1 cellular context compared by ENCODE assay signal in the genomic region with DNA sequence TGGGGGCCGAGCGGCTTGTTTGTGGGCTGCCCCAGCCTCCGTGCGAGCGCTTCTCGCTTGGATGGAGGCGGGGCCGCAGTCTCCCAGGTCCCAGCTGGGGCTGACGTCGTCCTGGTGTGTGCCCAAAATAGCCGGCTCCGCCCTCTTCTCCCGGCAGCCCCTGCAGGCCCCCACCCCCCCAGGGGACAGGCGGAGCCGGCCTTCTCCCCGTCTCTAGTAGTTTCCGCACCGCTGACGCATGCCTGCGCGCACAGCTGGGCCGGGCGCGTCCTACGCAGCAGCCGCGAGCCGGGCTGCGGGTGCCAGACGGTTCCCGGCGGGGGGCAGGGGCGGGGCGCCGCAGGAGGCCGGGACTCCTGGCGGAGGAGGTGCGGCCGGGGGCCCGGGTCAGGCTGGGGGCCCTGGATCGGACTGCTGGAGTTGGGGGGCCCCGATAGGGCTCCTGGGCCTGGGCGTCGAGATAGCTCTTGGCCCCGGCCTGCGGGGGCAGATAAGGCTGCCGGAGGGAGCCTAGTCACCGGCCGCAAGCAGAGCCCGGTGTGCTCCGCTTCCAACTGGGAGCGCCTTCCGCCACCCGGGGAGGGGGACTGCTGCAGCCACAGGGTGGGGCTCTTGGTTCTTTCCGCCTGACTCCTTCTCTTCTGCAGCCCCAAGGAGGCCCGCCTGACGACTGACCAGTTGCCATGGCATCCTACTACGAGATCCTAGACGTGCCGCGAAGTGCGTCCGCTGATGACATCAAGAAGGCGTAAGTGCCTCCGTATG.
TF ChIP-seq lines count a peak whose summit lies in the region.

A gene (plus strand): TSS at position 216 of the 765 bp plus-strand sequence. CDS start 468 bp downstream, at position 684.

TF ChIP-seq in HepG2, 621 proteins besides CTCF, POLR2A, EP300 and RAD21 (continued from another document and continues in another):
- TF ChIP-seq, protein P1, sequence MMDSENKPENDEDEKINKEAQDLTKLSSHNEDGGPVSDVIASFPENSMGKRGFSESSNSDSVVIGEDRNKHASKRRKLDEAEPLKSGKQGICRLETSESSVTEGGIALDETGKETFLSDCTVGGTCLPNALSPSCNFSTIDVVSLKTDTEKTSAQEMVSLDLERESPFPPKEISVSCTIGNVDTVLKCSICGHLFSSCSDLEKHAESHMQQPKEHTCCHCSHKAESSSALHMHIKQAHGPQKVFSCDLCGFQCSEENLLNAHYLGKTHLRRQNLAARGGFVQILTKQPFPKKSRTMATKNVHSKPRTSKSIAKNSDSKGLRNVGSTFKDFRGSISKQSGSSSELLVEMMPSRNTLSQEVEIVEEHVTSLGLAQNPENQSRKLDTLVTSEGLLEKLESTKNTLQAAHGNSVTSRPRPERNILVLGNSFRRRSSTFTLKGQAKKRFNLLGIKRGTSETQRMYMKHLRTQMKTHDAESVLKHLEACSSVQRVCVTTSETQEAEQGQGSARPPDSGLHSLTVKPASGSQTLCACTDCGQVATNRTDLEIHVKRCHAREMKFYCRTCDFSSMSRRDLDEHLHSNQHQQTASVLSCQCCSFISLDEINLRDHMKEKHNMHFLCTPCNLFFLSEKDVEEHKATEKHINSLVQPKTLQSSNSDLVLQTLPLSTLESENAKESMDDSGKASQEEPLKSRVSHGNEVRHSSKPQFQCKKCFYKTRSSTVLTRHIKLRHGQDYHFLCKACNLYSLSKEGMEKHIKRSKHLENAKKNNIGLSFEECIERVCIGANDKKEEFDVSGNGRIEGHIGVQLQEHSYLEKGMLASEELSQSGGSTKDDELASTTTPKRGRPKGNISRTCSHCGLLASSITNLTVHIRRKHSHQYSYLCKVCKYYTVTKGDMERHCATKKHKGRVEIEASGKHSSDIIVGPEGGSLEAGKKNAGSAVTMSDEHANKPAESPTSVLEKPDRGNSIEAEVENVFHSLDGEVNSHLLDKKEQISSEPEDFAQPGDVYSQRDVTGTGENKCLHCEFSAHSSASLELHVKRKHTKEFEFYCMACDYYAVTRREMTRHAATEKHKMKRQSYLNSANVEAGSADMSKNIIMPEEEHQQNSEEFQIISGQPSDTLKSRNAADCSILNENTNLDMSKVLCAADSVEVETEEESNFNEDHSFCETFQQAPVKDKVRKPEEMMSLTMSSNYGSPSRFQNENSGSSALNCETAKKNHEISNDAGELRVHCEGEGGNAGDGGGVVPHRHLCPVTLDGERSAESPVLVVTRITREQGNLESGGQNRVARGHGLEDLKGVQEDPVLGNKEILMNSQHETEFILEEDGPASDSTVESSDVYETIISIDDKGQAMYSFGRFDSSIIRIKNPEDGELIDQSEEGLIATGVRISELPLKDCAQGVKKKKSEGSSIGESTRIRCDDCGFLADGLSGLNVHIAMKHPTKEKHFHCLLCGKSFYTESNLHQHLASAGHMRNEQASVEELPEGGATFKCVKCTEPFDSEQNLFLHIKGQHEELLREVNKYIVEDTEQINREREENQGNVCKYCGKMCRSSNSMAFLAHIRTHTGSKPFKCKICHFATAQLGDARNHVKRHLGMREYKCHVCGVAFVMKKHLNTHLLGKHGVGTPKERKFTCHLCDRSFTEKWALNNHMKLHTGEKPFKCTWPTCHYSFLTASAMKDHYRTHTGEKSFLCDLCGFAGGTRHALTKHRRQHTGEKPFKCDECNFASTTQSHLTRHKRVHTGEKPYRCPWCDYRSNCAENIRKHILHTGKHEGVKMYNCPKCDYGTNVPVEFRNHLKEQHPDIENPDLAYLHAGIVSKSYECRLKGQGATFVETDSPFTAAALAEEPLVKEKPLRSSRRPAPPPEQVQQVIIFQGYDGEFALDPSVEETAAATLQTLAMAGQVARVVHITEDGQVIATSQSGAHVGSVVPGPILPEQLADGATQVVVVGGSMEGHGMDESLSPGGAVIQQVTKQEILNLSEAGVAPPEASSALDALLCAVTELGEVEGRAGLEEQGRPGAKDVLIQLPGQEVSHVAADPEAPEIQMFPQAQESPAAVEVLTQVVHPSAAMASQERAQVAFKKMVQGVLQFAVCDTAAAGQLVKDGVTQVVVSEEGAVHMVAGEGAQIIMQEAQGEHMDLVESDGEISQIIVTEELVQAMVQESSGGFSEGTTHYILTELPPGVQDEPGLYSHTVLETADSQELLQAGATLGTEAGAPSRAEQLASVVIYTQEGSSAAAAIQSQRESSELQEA (CRISPR knock-in tag; IDR thresholded peaks at IDR 0.05; ENCODE audit: not compliant biosample characterization), result no peak
- no peak for TF ChIP-seq ZFP36L2 (CRISPR knock-in tag; IDR thresholded peaks at IDR 0.05)
- peak; percentile 80; the same call in 1 of the 2 replicates for TF ChIP-seq TBX2 (CRISPR knock-in tag; IDR thresholded peaks at IDR 0.05; ENCODE audit: borderline replicate concordance)
- no peak for TF ChIP-seq SRSF4 (IDR thresholded peaks at IDR 0.05; ENCODE audit: low read depth, low read length, poor library complexity, severe bottlenecking)
- TF ChIP-seq, protein P2, sequence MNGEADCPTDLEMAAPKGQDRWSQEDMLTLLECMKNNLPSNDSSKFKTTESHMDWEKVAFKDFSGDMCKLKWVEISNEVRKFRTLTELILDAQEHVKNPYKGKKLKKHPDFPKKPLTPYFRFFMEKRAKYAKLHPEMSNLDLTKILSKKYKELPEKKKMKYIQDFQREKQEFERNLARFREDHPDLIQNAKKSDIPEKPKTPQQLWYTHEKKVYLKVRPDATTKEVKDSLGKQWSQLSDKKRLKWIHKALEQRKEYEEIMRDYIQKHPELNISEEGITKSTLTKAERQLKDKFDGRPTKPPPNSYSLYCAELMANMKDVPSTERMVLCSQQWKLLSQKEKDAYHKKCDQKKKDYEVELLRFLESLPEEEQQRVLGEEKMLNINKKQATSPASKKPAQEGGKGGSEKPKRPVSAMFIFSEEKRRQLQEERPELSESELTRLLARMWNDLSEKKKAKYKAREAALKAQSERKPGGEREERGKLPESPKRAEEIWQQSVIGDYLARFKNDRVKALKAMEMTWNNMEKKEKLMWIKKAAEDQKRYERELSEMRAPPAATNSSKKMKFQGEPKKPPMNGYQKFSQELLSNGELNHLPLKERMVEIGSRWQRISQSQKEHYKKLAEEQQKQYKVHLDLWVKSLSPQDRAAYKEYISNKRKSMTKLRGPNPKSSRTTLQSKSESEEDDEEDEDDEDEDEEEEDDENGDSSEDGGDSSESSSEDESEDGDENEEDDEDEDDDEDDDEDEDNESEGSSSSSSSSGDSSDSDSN (CRISPR knock-in tag; IDR thresholded peaks at IDR 0.05), result peak; percentile 79
- TF ChIP-seq, protein P3, sequence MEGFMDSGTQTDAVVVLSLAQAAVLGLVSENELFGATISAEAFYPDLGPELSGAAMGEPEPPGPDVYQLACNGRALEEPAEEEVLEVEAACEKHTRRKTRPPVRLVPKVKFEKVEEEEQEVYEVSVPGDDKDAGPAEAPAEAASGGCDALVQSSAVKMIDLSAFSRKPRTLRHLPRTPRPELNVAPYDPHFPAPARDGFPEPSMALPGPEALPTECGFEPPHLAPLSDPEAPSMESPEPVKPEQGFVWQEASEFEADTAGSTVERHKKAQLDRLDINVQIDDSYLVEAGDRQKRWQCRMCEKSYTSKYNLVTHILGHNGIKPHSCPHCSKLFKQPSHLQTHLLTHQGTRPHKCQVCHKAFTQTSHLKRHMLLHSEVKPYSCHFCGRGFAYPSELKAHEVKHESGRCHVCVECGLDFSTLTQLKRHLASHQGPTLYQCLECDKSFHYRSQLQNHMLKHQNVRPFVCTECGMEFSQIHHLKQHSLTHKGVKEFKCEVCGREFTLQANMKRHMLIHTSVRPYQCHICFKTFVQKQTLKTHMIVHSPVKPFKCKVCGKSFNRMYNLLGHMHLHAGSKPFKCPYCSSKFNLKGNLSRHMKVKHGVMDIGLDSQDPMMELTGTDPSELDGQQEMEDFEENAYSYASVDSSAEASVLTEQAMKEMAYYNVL (CRISPR knock-in tag; IDR thresholded peaks at IDR 0.05; ENCODE audit: borderline replicate concordance), result no peak
- TF ChIP-seq POLR2AphosphoS2 (IDR thresholded peaks at IDR 0.05; ENCODE audit: low read depth, low read length), result no peak
- TF ChIP-seq ZMYM2 (CRISPR knock-in tag; IDR thresholded peaks at IDR 0.05), result no peak
- no peak for TF ChIP-seq ZNF282 (IDR thresholded peaks at IDR 0.05; ENCODE audit: partially characterized antibody)
- TF ChIP-seq SIN3A (IDR thresholded peaks at IDR 0.05; ENCODE audit: borderline replicate concordance, low read depth, low read length), result peak; percentile 93; the same call in 1 of the 2 replicates
- TF ChIP-seq ZBTB3 (CRISPR knock-in tag; IDR thresholded peaks at IDR 0.05; ENCODE audit: borderline replicate concordance, low read depth), result no peak
- TF ChIP-seq ZNF264 (CRISPR knock-in tag; IDR thresholded peaks at IDR 0.05), result peak; percentile 85
- no peak for TF ChIP-seq SOX13 (IDR thresholded peaks at IDR 0.05)
- peak in 1 of 2 experiments; percentile 58; a peak in 1 of 4 replicates for TF ChIP-seq SOX13 (CRISPR knock-in tag; conservative IDR thresholded peaks at IDR 0.05 in 1 of 2, IDR thresholded peaks at IDR 0.05 in 1 of 2)
- no peak for TF ChIP-seq ZNF569 (CRISPR knock-in tag; IDR thresholded peaks at IDR 0.05; ENCODE audit: borderline replicate concordance)
- peak; percentile 71; the same call in 1 of the 2 replicates for TF ChIP-seq HOXD1 (CRISPR knock-in tag; IDR thresholded peaks at IDR 0.05)
- peak; percentile 85 for TF ChIP-seq ARHGAP35 (CRISPR knock-in tag; IDR thresholded peaks at IDR 0.05; ENCODE audit: borderline replicate concordance)
- TF ChIP-seq, protein P4, sequence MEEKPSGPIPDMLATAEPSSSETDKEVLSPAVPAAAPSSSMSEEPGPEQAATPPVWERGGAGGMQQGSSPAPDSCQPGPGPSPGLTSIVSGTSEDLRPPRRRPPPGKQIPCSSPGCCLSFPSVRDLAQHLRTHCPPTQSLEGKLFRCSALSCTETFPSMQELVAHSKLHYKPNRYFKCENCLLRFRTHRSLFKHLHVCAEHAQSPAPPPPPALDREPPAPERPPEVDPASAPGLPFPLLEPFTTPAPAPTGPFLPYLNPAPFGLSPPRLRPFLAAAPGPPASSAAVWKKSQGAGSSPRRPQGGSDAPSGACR (CRISPR knock-in tag; IDR thresholded peaks at IDR 0.05), result peak; percentile 83
- TF ChIP-seq, protein P5, sequence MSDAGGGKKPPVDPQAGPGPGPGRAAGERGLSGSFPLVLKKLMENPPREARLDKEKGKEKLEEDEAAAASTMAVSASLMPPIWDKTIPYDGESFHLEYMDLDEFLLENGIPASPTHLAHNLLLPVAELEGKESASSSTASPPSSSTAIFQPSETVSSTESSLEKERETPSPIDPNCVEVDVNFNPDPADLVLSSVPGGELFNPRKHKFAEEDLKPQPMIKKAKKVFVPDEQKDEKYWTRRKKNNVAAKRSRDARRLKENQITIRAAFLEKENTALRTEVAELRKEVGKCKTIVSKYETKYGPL (CRISPR knock-in tag; IDR thresholded peaks at IDR 0.05), result no peak
- no peak for TF ChIP-seq AHR (CRISPR knock-in tag; IDR thresholded peaks at IDR 0.05)
- TF ChIP-seq XBP1 (CRISPR knock-in tag; IDR thresholded peaks at IDR 0.05), result 0 out of 2 replicates have a peak, but pooled peaks have one; percentile 38
- TF ChIP-seq, protein P6, sequence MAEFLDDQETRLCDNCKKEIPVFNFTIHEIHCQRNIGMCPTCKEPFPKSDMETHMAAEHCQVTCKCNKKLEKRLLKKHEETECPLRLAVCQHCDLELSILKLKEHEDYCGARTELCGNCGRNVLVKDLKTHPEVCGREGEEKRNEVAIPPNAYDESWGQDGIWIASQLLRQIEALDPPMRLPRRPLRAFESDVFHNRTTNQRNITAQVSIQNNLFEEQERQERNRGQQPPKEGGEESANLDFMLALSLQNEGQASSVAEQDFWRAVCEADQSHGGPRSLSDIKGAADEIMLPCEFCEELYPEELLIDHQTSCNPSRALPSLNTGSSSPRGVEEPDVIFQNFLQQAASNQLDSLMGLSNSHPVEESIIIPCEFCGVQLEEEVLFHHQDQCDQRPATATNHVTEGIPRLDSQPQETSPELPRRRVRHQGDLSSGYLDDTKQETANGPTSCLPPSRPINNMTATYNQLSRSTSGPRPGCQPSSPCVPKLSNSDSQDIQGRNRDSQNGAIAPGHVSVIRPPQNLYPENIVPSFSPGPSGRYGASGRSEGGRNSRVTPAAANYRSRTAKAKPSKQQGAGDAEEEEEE (CRISPR knock-in tag; IDR thresholded peaks at IDR 0.05; ENCODE audit: borderline replicate concordance), result no peak
- TF ChIP-seq RFX3 (CRISPR knock-in tag; IDR thresholded peaks at IDR 0.05), result no peak
- TF ChIP-seq ZNF777 (CRISPR knock-in tag; IDR thresholded peaks at IDR 0.05), result no peak
- TF ChIP-seq ZNF570 (CRISPR knock-in tag; IDR thresholded peaks at IDR 0.05; ENCODE audit: borderline replicate concordance), result no peak
- no peak for TF ChIP-seq ZNF484 (CRISPR knock-in tag; IDR thresholded peaks at IDR 0.05; ENCODE audit: borderline replicate concordance, low read depth)
- TF ChIP-seq ZNF83 (CRISPR knock-in tag; IDR thresholded peaks at IDR 0.05; ENCODE audit: borderline replicate concordance), result no peak
- peak; percentile 81; the same call in 1 of the 2 replicates for TF ChIP-seq BORCS8-MEF2B (CRISPR knock-in tag; IDR thresholded peaks at IDR 0.05)
- TF ChIP-seq WIZ (CRISPR knock-in tag; IDR thresholded peaks at IDR 0.05), result no peak
- TF ChIP-seq, protein P7, sequence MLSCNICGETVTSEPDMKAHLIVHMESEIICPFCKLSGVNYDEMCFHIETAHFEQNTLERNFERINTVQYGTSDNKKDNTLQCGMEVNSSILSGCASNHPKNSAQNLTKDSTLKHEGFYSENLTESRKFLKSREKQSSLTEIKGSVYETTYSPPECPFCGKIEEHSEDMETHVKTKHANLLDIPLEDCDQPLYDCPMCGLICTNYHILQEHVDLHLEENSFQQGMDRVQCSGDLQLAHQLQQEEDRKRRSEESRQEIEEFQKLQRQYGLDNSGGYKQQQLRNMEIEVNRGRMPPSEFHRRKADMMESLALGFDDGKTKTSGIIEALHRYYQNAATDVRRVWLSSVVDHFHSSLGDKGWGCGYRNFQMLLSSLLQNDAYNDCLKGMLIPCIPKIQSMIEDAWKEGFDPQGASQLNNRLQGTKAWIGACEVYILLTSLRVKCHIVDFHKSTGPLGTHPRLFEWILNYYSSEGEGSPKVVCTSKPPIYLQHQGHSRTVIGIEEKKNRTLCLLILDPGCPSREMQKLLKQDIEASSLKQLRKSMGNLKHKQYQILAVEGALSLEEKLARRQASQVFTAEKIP (CRISPR knock-in tag; IDR thresholded peaks at IDR 0.05; ENCODE audit: borderline replicate concordance), result no peak
- no peak for TF ChIP-seq GATA4 (IDR thresholded peaks at IDR 0.05; ENCODE audit: borderline replicate concordance, low read depth)
- TF ChIP-seq, protein P8, sequence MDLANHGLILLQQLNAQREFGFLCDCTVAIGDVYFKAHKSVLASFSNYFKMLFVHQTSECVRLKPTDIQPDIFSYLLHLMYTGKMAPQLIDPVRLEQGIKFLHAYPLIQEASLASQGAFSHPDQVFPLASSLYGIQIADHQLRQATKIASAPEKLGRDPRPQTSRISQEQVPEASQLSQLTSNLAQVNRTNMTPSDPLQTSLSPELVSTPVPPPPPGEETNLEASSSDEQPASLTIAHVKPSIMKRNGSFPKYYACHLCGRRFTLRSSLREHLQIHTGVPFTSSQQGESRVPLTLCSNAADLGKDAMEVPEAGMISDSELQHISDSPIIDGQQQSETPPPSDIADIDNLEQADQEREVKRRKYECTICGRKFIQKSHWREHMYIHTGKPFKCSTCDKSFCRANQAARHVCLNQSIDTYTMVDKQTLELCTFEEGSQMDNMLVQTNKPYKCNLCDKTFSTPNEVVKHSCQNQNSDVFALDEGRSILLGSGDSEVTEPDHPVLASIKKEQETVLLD (CRISPR knock-in tag; IDR thresholded peaks at IDR 0.05; ENCODE audit: low read depth), result peak; percentile 84
